9 cellular contexts compared by ENCODE assay signal in genomic region chr19:43464089-43464775, GRCh38. TPM values are rescaled to one million over a fixed set of nuclear protein-coding genes. Genes with fewer than 3 reads are reported as not detected.
DNase-seq lines count a peak whose midpoint lies in the region; FAIRE-seq and TF ChIP-seq lines count a peak whose summit lies in the region.
"Had no signal": no experiment of that assay in that cellular context is flagged by ENCODE, and none has a peak within 500 bp of the region (broad histone marks: within the 10 kb centered on the region; RNA-seq: fewer than 3 reads in every experiment).

No MANE protein-coding gene starts in this region.

- H3K27me3 ChIP-seq in H9 (ENCODE audit: insufficient read depth, low read length) (no peaks in the 10 kb centered on the region; the same call in 1 of the 2 replicates), astrocyte (ENCODE audit: insufficient read depth, low read length) (peaks cover 7% of the 10 kb centered on the region), iPS-20b (ENCODE audit: insufficient read depth, low read length) (peaks cover 39% of the 10 kb centered on the region)

- H4K8ac ChIP-seq in H9 (replicated peaks; ENCODE audit: insufficient read length, low read depth, low read length) = no peak overlapping the region

- H3K9ac ChIP-seq in H9 (ENCODE audit: extremely low read depth, insufficient read length, low read length) (no peak overlapping the region), astrocyte (ENCODE audit: low read length) (peak overlapping the region; percentile 32), iPS-20b (ENCODE audit: low read depth, low read length) (peak overlapping the region; percentile 34; the same call in 1 of the 2 replicates)

- DNase-seq in GM12864 (ENCODE audit: low read depth) = no peak
- DNase-seq in H9 = no peak
- DNase-seq in NCI-H345 (lab: John Stamatoyannopoulos, UW) = peak; percentile 67
- DNase-seq in astrocyte (ENCODE audit: low read depth) = no peak
- peak; percentile 38 to 69 (median 50) for DNase-seq in stimulated activated CD4-positive, alpha-beta T cell treated with anti-CD3 and anti-CD28 coated beads, Interleukin-1b, Interleukin-23, amount 100 ng/mL, for 24 hours (ENCODE audit: low read depth in 4 of 4, low spot score in 1 of 4)
- no peak for DNase-seq in glomerular visceral epithelial cell (ENCODE audit: extremely low spot score)
- no peak for DNase-seq in NCI-H510A treated with DMSO at 0.1 percent for 48 hours (lab: John Stamatoyannopoulos, UW)

- H2AK5ac ChIP-seq in H9 (ENCODE audit: insufficient read length, low read length) = no peak overlapping the region

- peak overlapping the region; percentile 78 for H3K4me2 ChIP-seq in H9 (ENCODE audit: insufficient read depth, insufficient read length, low read length)
- H3K4me2 ChIP-seq in astrocyte (ENCODE audit: low read length) = peak overlapping the region; percentile 86

- H3K27me3 Mint-ChIP-seq in H9 (ENCODE audit: low read depth) (peaks cover 48% of the 10 kb centered on the region), astrocyte (ENCODE audit: low read depth, unreplicated experiment) (peaks cover 36% of the 10 kb centered on the region)

- H3K4me1 Mint-ChIP-seq in H9 = peaks cover 11 to 14% of the 10 kb centered on the region in 2 experiments
- no peaks in the 10 kb centered on the region for H3K4me1 Mint-ChIP-seq in astrocyte (ENCODE audit: low read depth, unreplicated experiment)

- no peaks in the 10 kb centered on the region for H3K79me1 ChIP-seq in H9 (ENCODE audit: insufficient read depth, low read depth, low read length, poor library complexity, severe bottlenecking)

- peaks cover 11% of the 10 kb centered on the region for H3K23me2 ChIP-seq in H9 (ENCODE audit: insufficient read length, low read depth, low read length, poor library complexity, severe bottlenecking)

- H2BK12ac ChIP-seq in H9 (ENCODE audit: insufficient read length, low read depth, low read length) = no peak overlapping the region

- H3K36me3 Mint-ChIP-seq in H9 (ENCODE audit: insufficient read depth in 1 of 3, low read depth in 3 of 3) (no peaks in the 10 kb centered on the region; a peak in 2 of 7 replicates), astrocyte (ENCODE audit: low read depth, unreplicated experiment) (peaks cover 2% of the 10 kb centered on the region)

- no peak overlapping the region for H3T11ph ChIP-seq in H9 (ENCODE audit: low read length)

- no peak overlapping the region for H3K18ac ChIP-seq in H9 (ENCODE audit: insufficient read length, low read depth, low read length)

- H3K79me2 ChIP-seq in H9 (ENCODE audit: insufficient read depth, low read length) (no peaks in the 10 kb centered on the region), astrocyte (ENCODE audit: insufficient read depth, low read length) (no peaks in the 10 kb centered on the region)

- peak overlapping the region; percentile 6 to 99 (median 95); a peak in 4 of 7 replicates for H3K27ac Mint-ChIP-seq in H9
- no peak overlapping the region for H3K27ac Mint-ChIP-seq in astrocyte (ENCODE audit: unreplicated experiment)

- H3K23ac ChIP-seq in H9 (ENCODE audit: insufficient read length, low read depth, low read length) = no peak overlapping the region

- H2BK120ac ChIP-seq in H9 (ENCODE audit: low read depth, low read length, poor library complexity, severe bottlenecking) = no peak overlapping the region

- no CpG with 5 or more reads among the region's 36 CpGs for WGBS in H9 (ENCODE audit: extremely low coverage, insufficient read length, low lambda C conversion rate)

- H3K4me3 Mint-ChIP-seq in H9 = peak overlapping the region; percentile 81 to 91
- peak overlapping the region; percentile 93 for H3K4me3 Mint-ChIP-seq in astrocyte (ENCODE audit: unreplicated experiment)

- H2BK15ac ChIP-seq in H9 (ENCODE audit: low read depth, low read length) = no peak overlapping the region

- H3K36me3 ChIP-seq in astrocyte (ENCODE audit: insufficient read depth, low read length) = no peaks in the 10 kb centered on the region
- no peaks in the 10 kb centered on the region for H3K36me3 ChIP-seq in iPS-20b (ENCODE audit: insufficient read depth, low read depth, low read length)

- no peak overlapping the region for H2AFZ ChIP-seq in H9 (ENCODE audit: low read length)
- H2AFZ ChIP-seq in astrocyte (ENCODE audit: low read depth, low read length) = peak overlapping the region; percentile 98

- no peak for TF ChIP-seq CTCF in GM12864 (IDR thresholded peaks at IDR 0.05; ENCODE audit: low read depth, low read length, missing control alignments)
- no peak for TF ChIP-seq CTCF in H9 (conservative IDR thresholded peaks at IDR 0.05)
- no peak for TF ChIP-seq CTCF in astrocyte (IDR thresholded peaks at IDR 0.05; ENCODE audit: insufficient read depth, low read depth, low read length)

- H3K9me3 ChIP-seq in H9 (ENCODE audit: control insufficient read depth, low read depth, low read length) (no peaks in the 10 kb centered on the region), astrocyte (ENCODE audit: insufficient read depth, low read depth, low read length) (peaks cover 6% of the 10 kb centered on the region), iPS-20b (ENCODE audit: insufficient read depth, low read depth, low read length) (no peaks in the 10 kb centered on the region)

- H3K9me3 Mint-ChIP-seq in H9 = no peaks in the 10 kb centered on the region
- no peaks in the 10 kb centered on the region for H3K9me3 Mint-ChIP-seq in astrocyte (ENCODE audit: unreplicated experiment)

- no peak overlapping the region for H3K56ac ChIP-seq in H9 (ENCODE audit: insufficient read length, low read depth, low read length)

- H3K4me1 ChIP-seq in H9 (ENCODE audit: insufficient read depth, low read length) (no peaks in the 10 kb centered on the region), astrocyte (ENCODE audit: insufficient read depth, low read length) (peaks cover 19% of the 10 kb centered on the region), iPS-20b (ENCODE audit: insufficient read depth, low read length) (no peaks in the 10 kb centered on the region)

- no peak for FAIRE-seq in astrocyte (lab: Jason Lieb, UNC)

- H2BK20ac ChIP-seq in H9 (ENCODE audit: low read depth, low read length, poor library complexity, severe bottlenecking) = no peak overlapping the region

- H4K20me1 ChIP-seq in H9 (ENCODE audit: control insufficient read depth, insufficient read depth, insufficient read length) (no peaks in the 10 kb centered on the region), astrocyte (ENCODE audit: insufficient read depth, low read length) (no peaks in the 10 kb centered on the region)

- H3K27ac ChIP-seq in H9 (ENCODE audit: insufficient read length, low read depth, low read length) (no peak overlapping the region), astrocyte (ENCODE audit: low read depth, low read length) (no peak overlapping the region), iPS-20b (ENCODE audit: low read length) (no peak overlapping the region)

- H3K4ac ChIP-seq in H9 (ENCODE audit: low read depth, low read length) = no peak overlapping the region

- no peak overlapping the region for H3K14ac ChIP-seq in H9 (ENCODE audit: insufficient read depth, low read length)

- H2BK5ac ChIP-seq in H9 (ENCODE audit: insufficient read length, low read length) = no peak overlapping the region

- H3K4me3 ChIP-seq in GM12864 (ENCODE audit: low read depth, low read length) (peak overlapping the region; percentile 68), astrocyte (ENCODE audit: insufficient read depth, low read depth, low read length) (peak overlapping the region; percentile 62), iPS-20b (ENCODE audit: low read length) (peak overlapping the region; percentile 93)

- no peak overlapping the region for H4K5ac ChIP-seq in H9 (ENCODE audit: insufficient read length, low read depth, low read length)

- no peak overlapping the region for H4K91ac ChIP-seq in H9 (ENCODE audit: insufficient read length, low read depth, low read length)

RNA-seq across cellular contexts. Expression of gene LYPD3, which starts 1.2 kb away (rescaled TPM):
- total RNA-seq in H9 (2021) = 1.8 TPM in 2 replicates
- 0.22 and 0.54 TPM in 2 replicates for total RNA-seq in astrocyte

RNA-seq across cellular contexts. Expression of gene PHLDB3, which starts 40.3 kb away (rescaled TPM):
- total RNA-seq in H9 (2021) = 6.7 and 8.5 TPM in 2 replicates
- total RNA-seq in astrocyte = 13.4 and 14.0 TPM in 2 replicates

RNA-seq across cellular contexts. Expression of gene TEX101, which starts 49.5 kb away (rescaled TPM):
- total RNA-seq in H9 (2021) = not detected in 2 replicates
- total RNA-seq in astrocyte = not detected in 2 replicates
- total RNA-seq: T-helper 2 cell treated with Interferon-gamma antibody and Interleukin-4, amounts not matched to agents 100 ng/mL and 5 ng/mL, for 36 hours had no signal

Comparison
In these comparisons a context has a peak if more than half of its experiments do, and no peak if none do; other contexts are left out.
1. DNase-seq: peak in NCI-H345 (single experiment) and stimulated activated CD4-positive, alpha-beta T cell treated with anti-CD3 and anti-CD28 coated beads, Interleukin-1b, Interleukin-23, amount 100 ng/mL, for 24 hours (4 of 4); none in GM12864 (single experiment), H9 (single experiment), astrocyte (single experiment), glomerular visceral epithelial cell (single experiment) and NCI-H510A treated with DMSO at 0.1 percent for 48 hours (single experiment).
2. Peak in every context shown above with its lines, with median percentiles within 50 percentile points of each other: H3K4me3 ChIP-seq.